22 cellular contexts compared by ENCODE assay signal in genomic region chr6:32849126-32849525, GRCh38. TPM values are rescaled to one million over a fixed set of nuclear protein-coding genes. Genes with fewer than 3 reads are reported as not detected.
DNase-seq lines count a peak whose midpoint lies in the region; ATAC-seq and FAIRE-seq lines count a peak whose summit lies in the region.
"Had no signal": no experiment of that assay in that cellular context is flagged by ENCODE, and none has a peak within 500 bp of the region (broad histone marks: within the 10 kb centered on the region; RNA-seq: fewer than 3 reads in every experiment).

No MANE protein-coding gene starts in this region.

- no peaks in the 10 kb centered on the region for H3K27me3 Mint-ChIP-seq in activated naive CD4-positive, alpha-beta T cell treated with anti-CD3 and anti-CD28 coated beads, Interleukin-2, amount 10 ng/mL, durations not matched to agents 7 days and 5 days
- H3K27me3 Mint-ChIP-seq in T-helper 17 cell: no peaks in the 10 kb centered on the region
- no peaks in the 10 kb centered on the region for H3K27me3 Mint-ChIP-seq in activated naive CD8-positive, alpha-beta T cell treated with anti-CD3 and anti-CD28 coated beads, Interleukin-2, amount 50 U/mL, for 24 hours

- FAIRE-seq in HTR-8/SVneo (lab: Jason Lieb, UNC): no peak
- FAIRE-seq: colon, G401.6 had no signal

- CTCF ChIA-PET in activated naive CD4-positive, alpha-beta T cell treated with anti-CD3 and anti-CD28 coated beads, Interleukin-2, amount 10 ng/mL, durations not matched to agents 7 days and 5 days (lab: Charles Lee): interaction anchor here (1.4 to 2.6 kb wide), 2 partner anchors 10 to 19 kb away, joined by 6 to 17 read pairs; partner anchors contain the start of gene TAP2

- peaks cover 3% of the 10 kb centered on the region for H3K9me3 ChIP-seq in T-helper 17 cell (ENCODE audit: control insufficient read depth, low read length, poor library complexity, severe bottlenecking)
- H3K9me3 ChIP-seq: adrenal gland, tibial artery had no signal

- no peak for ATAC-seq in T-helper 17 cell
- ATAC-seq in activated naive CD8-positive, alpha-beta T cell treated with anti-CD3 and anti-CD28 coated beads, Interleukin-2, amount 50 U/mL, for 24 hours: no peak
- no peak for ATAC-seq in stimulated activated effector memory CD8-positive, alpha-beta T cell treated with anti-CD3 and anti-CD28 coated beads, Interleukin-12 subunit alpha, Interleukin-12 subunit beta, amount 100 ng/mL, for 72 hours
- ATAC-seq in GM19351 (IDR thresholded peaks at IDR 0.05; ENCODE audit: unreplicated experiment): no peak
- ATAC-seq in GM21423 (IDR thresholded peaks at IDR 0.05; ENCODE audit: unreplicated experiment): no peak

- no peaks in the 10 kb centered on the region for H3K9me3 Mint-ChIP-seq in activated naive CD4-positive, alpha-beta T cell treated with anti-CD3 and anti-CD28 coated beads, Interleukin-2, amount 10 ng/mL, durations not matched to agents 7 days and 5 days
- H3K9me3 Mint-ChIP-seq in activated naive CD8-positive, alpha-beta T cell treated with anti-CD3 and anti-CD28 coated beads, Interleukin-2, amount 50 U/mL, for 24 hours: no peaks in the 10 kb centered on the region
- H3K9me3 Mint-ChIP-seq in stimulated activated effector memory CD8-positive, alpha-beta T cell treated with anti-CD3 and anti-CD28 coated beads, Interleukin-12 subunit alpha, Interleukin-12 subunit beta, amount 100 ng/mL, for 72 hours: no peaks in the 10 kb centered on the region
- H3K9me3 Mint-ChIP-seq: endodermal cell had no signal

- peaks cover 67% of the 10 kb centered on the region for H3K4me1 Mint-ChIP-seq in activated naive CD4-positive, alpha-beta T cell treated with anti-CD3 and anti-CD28 coated beads, Interleukin-2, amount 10 ng/mL, durations not matched to agents 7 days and 5 days
- peaks cover 75% of the 10 kb centered on the region for H3K4me1 Mint-ChIP-seq in T-helper 17 cell
- peaks cover 66% of the 10 kb centered on the region for H3K4me1 Mint-ChIP-seq in activated naive CD8-positive, alpha-beta T cell treated with anti-CD3 and anti-CD28 coated beads, Interleukin-2, amount 50 U/mL, for 24 hours
- peaks cover 74% of the 10 kb centered on the region for H3K4me1 Mint-ChIP-seq in stimulated activated effector memory CD8-positive, alpha-beta T cell treated with anti-CD3 and anti-CD28 coated beads, Interleukin-12 subunit alpha, Interleukin-12 subunit beta, amount 100 ng/mL, for 72 hours

- H3K27ac Mint-ChIP-seq in activated naive CD4-positive, alpha-beta T cell treated with anti-CD3 and anti-CD28 coated beads, Interleukin-2, amount 10 ng/mL, durations not matched to agents 7 days and 5 days: peak overlapping the region; percentile 77
- H3K27ac Mint-ChIP-seq in T-helper 17 cell: peak overlapping the region; percentile 100
- H3K27ac Mint-ChIP-seq in activated naive CD8-positive, alpha-beta T cell treated with anti-CD3 and anti-CD28 coated beads, Interleukin-2, amount 50 U/mL, for 24 hours: peak overlapping the region; percentile 98
- H3K27ac Mint-ChIP-seq in stimulated activated effector memory CD8-positive, alpha-beta T cell treated with anti-CD3 and anti-CD28 coated beads, Interleukin-12 subunit alpha, Interleukin-12 subunit beta, amount 100 ng/mL, for 72 hours: peak overlapping the region; percentile 100
- H3K27ac Mint-ChIP-seq: endodermal cell had no signal

- DNase-seq in activated naive CD4-positive, alpha-beta T cell treated with anti-CD3 and anti-CD28 coated beads, Interleukin-2, amount 10 ng/mL, durations not matched to agents 7 days and 5 days: no peak
- no peak for DNase-seq in activated naive CD4-positive, alpha-beta T cell treated with anti-CD3 and anti-CD28 coated beads, Interleukin-2, amount 50 U/mL, for 16 hours
- DNase-seq in T-helper 17 cell (no peak), HTR-8/SVneo (ENCODE audit: insufficient read length, low spot score) (no peak)
- no peak for DNase-seq in activated naive CD8-positive, alpha-beta T cell treated with anti-CD3 and anti-CD28 coated beads, Interleukin-2, amount 50 U/mL, for 24 hours
- DNase-seq in stimulated activated effector memory CD8-positive, alpha-beta T cell treated with anti-CD3 and anti-CD28 coated beads, Interleukin-12 subunit alpha, Interleukin-12 subunit beta, amount 100 ng/mL, for 72 hours (ENCODE audit: low spot score in 2 of 2): no peak
- DNase-seq: activated CD4-positive, CD25-positive, alpha-beta regulatory T cell; adrenal gland; endodermal cell; islet precursor cell; KBM-7; NCI-H1436 treated with DMSO at 0.1 percent for 48 hours; NCI-H524; NK-92 treated with Interleukin-12 subunit alpha and Interleukin-12 subunit beta, amount 100 ng/mL, for 24 hours; stimulated activated naive CD4-positive, alpha-beta T cell; tibial artery had no signal

- peak overlapping the region; percentile 98 for H3K4me3 Mint-ChIP-seq in activated naive CD4-positive, alpha-beta T cell treated with anti-CD3 and anti-CD28 coated beads, Interleukin-2, amount 10 ng/mL, durations not matched to agents 7 days and 5 days
- H3K4me3 Mint-ChIP-seq in T-helper 17 cell: peak overlapping the region; percentile 70
- H3K4me3 Mint-ChIP-seq in activated naive CD8-positive, alpha-beta T cell treated with anti-CD3 and anti-CD28 coated beads, Interleukin-2, amount 50 U/mL, for 24 hours: peak overlapping the region; percentile 97
- H3K4me3 Mint-ChIP-seq in stimulated activated effector memory CD8-positive, alpha-beta T cell treated with anti-CD3 and anti-CD28 coated beads, Interleukin-12 subunit alpha, Interleukin-12 subunit beta, amount 100 ng/mL, for 72 hours: peak overlapping the region; percentile 99
- H3K4me3 Mint-ChIP-seq: endodermal cell had no signal

- H3K36me3 Mint-ChIP-seq in activated naive CD4-positive, alpha-beta T cell treated with anti-CD3 and anti-CD28 coated beads, Interleukin-2, amount 10 ng/mL, durations not matched to agents 7 days and 5 days: peaks cover 83% of the 10 kb centered on the region
- peaks cover 40% of the 10 kb centered on the region for H3K36me3 Mint-ChIP-seq in T-helper 17 cell (ENCODE audit: low read depth)
- peaks cover 78% of the 10 kb centered on the region for H3K36me3 Mint-ChIP-seq in activated naive CD8-positive, alpha-beta T cell treated with anti-CD3 and anti-CD28 coated beads, Interleukin-2, amount 50 U/mL, for 24 hours (ENCODE audit: low read depth)
- H3K36me3 Mint-ChIP-seq in stimulated activated effector memory CD8-positive, alpha-beta T cell treated with anti-CD3 and anti-CD28 coated beads, Interleukin-12 subunit alpha, Interleukin-12 subunit beta, amount 100 ng/mL, for 72 hours: peaks cover 96% of the 10 kb centered on the region

RNA-seq across cellular contexts. Expression of gene TAP1, which starts 4.4 kb away (rescaled TPM):
- total RNA-seq in T-helper 17 cell: 100 to 1,000 TPM; 119 to 125 TPM

RNA-seq across cellular contexts. Expression of gene PSMB9, which starts 4.9 kb away (rescaled TPM):
- total RNA-seq in T-helper 17 cell: 100 to 1,000 TPM in 1 of 2 donors, 10 to 100 TPM in 1; 70.5 to 121 TPM
- total RNA-seq: endodermal cell had no signal

RNA-seq across cellular contexts. Expression of gene PSMB8, which starts 5.3 kb away (rescaled TPM):
- 100 to 1,000 TPM; 131 to 139 TPM for total RNA-seq in T-helper 17 cell

RNA-seq across cellular contexts. Expression of gene TAP2, which starts 10.6 kb away (rescaled TPM):
- total RNA-seq in T-helper 17 cell: 100 to 1,000 TPM in 1 of 2 donors, 10 to 100 TPM in 1; 92.6 to 103 TPM

RNA-seq across cellular contexts. Expression of gene HLA-DOB, which starts 32.3 kb away (rescaled TPM):
- total RNA-seq in T-helper 17 cell: 1 to 10 TPM; 2.3 to 6.6 TPM
- total RNA-seq: endodermal cell, pulmonary artery endothelial cell, RPMI7951 had no signal
